10 cellular contexts compared by ENCODE assay signal in the genomic region with DNA sequence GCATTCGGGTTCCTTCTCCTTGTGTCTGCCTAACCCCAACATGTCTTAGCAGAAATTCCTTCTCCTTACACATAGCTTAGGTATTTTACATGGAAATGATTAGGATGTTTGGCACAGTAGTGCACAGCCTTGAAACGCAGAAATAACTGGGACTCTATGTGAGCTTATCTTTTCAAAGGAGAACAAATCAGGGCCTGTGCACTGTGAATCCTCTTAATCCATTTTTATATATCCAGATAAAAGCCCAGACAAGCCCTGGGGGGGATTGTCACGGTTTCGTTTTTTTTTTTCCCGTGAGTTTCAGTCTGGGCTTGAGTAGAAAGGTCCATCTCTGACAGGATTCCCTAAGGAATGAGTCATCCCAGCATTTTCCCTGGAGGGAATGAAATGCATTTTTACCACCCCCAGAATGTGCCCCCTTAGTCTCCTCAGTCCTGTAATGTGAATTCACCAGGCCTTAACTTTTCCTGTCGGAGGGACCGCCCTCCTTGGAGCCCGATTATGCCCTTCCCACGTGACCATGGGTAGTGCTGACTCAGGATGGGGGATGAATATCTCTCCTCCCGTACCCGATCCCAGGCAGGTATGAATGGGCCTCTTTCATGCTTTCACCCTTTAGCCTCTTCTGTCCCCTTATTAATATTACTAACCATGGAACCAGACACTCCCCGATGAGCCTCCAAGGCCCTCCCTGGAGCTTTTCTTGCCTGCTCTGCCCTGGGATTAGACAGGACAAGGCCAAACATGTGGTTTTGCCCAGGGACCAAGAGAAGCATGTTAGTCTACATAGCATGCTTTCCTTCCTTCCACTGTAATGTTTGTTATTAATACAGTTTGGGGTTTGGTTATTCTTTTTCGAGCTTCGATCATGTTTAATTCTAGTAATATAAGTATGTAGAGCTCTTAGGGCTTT. TPM values are rescaled to one million over a fixed set of nuclear protein-coding genes. Genes with fewer than 3 reads are reported as not detected.
DNase-seq lines count a peak whose midpoint lies in the region; ATAC-seq and TF ChIP-seq lines count a peak whose summit lies in the region.
"Had no signal": no experiment of that assay in that cellular context is flagged by ENCODE, and none has a peak within 500 bp of the region (broad histone marks: within the 10 kb centered on the region; RNA-seq: fewer than 3 reads in every experiment).

No MANE protein-coding gene starts in this region.

- 32% methylated on average over 14 of the region's 14 CpGs for whole genome bisulfite sequencing in esophagus muscularis mucosa

- no peak for TF ChIP-seq EP300 in esophagus muscularis mucosa (IDR thresholded peaks at IDR 0.05)

- peaks cover 47% of the 10 kb centered on the region for H3K36me3 Mint-ChIP-seq in nephron progenitor cell (ENCODE audit: low read depth)

- no peak for TF ChIP-seq POLR2A in esophagus muscularis mucosa (IDR thresholded peaks at IDR 0.05; ENCODE audit: low read depth)

- H3K9me2 ChIP-seq in PC-9 (ENCODE audit: insufficient read depth) = no peaks in the 10 kb centered on the region

- H3K4me2 ChIP-seq in PC-9 = peak overlapping the region; percentile 91

- peak overlapping the region; percentile 100 for H3K27ac ChIP-seq in PC-9
- H3K27ac ChIP-seq in esophagus muscularis mucosa (replicated peaks in 1 of 4) = peak overlapping the region; percentile 68 to 81 (median 80)

- no peak for ATAC-seq in HG03039 (IDR thresholded peaks at IDR 0.05; ENCODE audit: unreplicated experiment)

- TSS peak; percentile 68 for BruUV-seq in PC-9 (replicated peaks; lab: Mats Ljungman, UMichigan)

- peak overlapping the region; percentile 59; the same call in 1 of the 2 replicates for H2AFZ ChIP-seq in PC-9

- H3K79me2 ChIP-seq in PC-9 (ENCODE audit: low read depth) = peaks cover 69% of the 10 kb centered on the region

- DNase-seq in AG08395 (ENCODE audit: low spot score) (peak; percentile 74), PC-9 (peak; percentile 79 to 94), esophagus muscularis mucosa (ENCODE audit: extremely low spot score) (no peak), nephron progenitor cell (no peak), GM13977 (ENCODE audit: low spot score) (no peak), NCI-H1048 (lab: John Stamatoyannopoulos, UW) (no peak)
- DNase-seq in stimulated activated CD4-positive, alpha-beta T cell treated with anti-CD3 and anti-CD28 coated beads, Interleukin-1b, Interleukin-23, amount 100 ng/mL, for 48 hours = no peak
- DNase-seq: DND-41, erythroblast had no signal

- H3K36me3 ChIP-seq in PC-9 (ENCODE audit: low read depth) (peaks cover 5% of the 10 kb centered on the region; the same call in 1 of the 2 replicates), esophagus muscularis mucosa (peaks cover 7 to 67% (median 36%) of the 10 kb centered on the region in 4 donors)

- no peaks in the 10 kb centered on the region for H3K9me3 Mint-ChIP-seq in nephron progenitor cell

- H3K4me3 ChIP-seq in PC-9 (peak overlapping the region; percentile 46; the same call in 1 of the 2 replicates), esophagus muscularis mucosa (peak overlapping the region; percentile 10 to 19 (median 16))

- POLR2A ChIA-PET in PC-9 (lab: Charles Lee; ENCODE audit: unreplicated experiment) = interaction anchor here (0.6 to 1.9 kb wide), 16 partner anchors 15 to 1485 kb away, joined by 3 to 26 read pairs (median 6); partner anchors contain the start of genes CFAP61, CRNKL1 and SEC23B

- no peak overlapping the region for H3K4me3 Mint-ChIP-seq in nephron progenitor cell

- TF ChIP-seq CTCF in PC-9 (conservative IDR thresholded peaks at IDR 0.05) (no peak), esophagus muscularis mucosa (IDR thresholded peaks at IDR 0.05) (no peak), nephron progenitor cell (IDR thresholded peaks at IDR 0.05) (no peak), GM13977 (IDR thresholded peaks at IDR 0.05; ENCODE audit: extremely low read depth, insufficient read depth, missing control alignments) (no peak)

- peaks cover 47% of the 10 kb centered on the region for H3F3A ChIP-seq in PC-9 (ENCODE audit: insufficient read depth, low read depth)

- H3K4me1 Mint-ChIP-seq in nephron progenitor cell = peaks cover 55% of the 10 kb centered on the region

- H3K9me3 ChIP-seq in PC-9 (ENCODE audit: insufficient read depth, low read depth) = no peaks in the 10 kb centered on the region
- no peaks in the 10 kb centered on the region for H3K9me3 ChIP-seq in esophagus muscularis mucosa

- H3K27me3 Mint-ChIP-seq in nephron progenitor cell (ENCODE audit: low read depth, poor library complexity) = peaks cover 4% of the 10 kb centered on the region

- CTCF ChIA-PET in PC-9 (lab: Charles Lee) = interaction anchor here (0.6 to 1.8 kb wide), 7 partner anchors 16 to 109 kb away, joined by 3 to 9 read pairs (median 5); partner anchors contain the start of genes CFAP61 and CRNKL1

- H3K4me1 ChIP-seq in PC-9 (replicated peaks; ENCODE audit: insufficient read depth) (peaks cover 54% of the 10 kb centered on the region), esophagus muscularis mucosa (peaks cover 66 to 74% (median 72%) of the 10 kb centered on the region in 4 donors)

- H4K20me1 ChIP-seq in PC-9 (ENCODE audit: insufficient read depth) = no peaks in the 10 kb centered on the region

- peak overlapping the region; percentile 97 for H3K27ac Mint-ChIP-seq in nephron progenitor cell

- intact Hi-C loops in PC-9 (cut with micrococcal nuclease; ENCODE audit: unreplicated experiment) (loop anchor here (1.0 to 2.0 kb wide), 8 partner anchors 19 to 234 kb away; partner anchors contain the start of gene RIN2), esophagus muscularis mucosa (cut with DNase I) (no loop called here)

- in situ Hi-C loops in GM13977 (cut with MboI; ENCODE audit: low pct_unique_long_range_greater_than_20kb, low sequenced_read_pairs, unreplicated experiment) = loop anchor here (10.0 kb wide), 1 partner anchor 208 kb away; no protein-coding TSS in a partner anchor

- H3K27me3 ChIP-seq in PC-9 (ENCODE audit: insufficient read depth, low read depth) = no peaks in the 10 kb centered on the region
- no peaks in the 10 kb centered on the region for H3K27me3 ChIP-seq in esophagus muscularis mucosa

RNA-seq across cellular contexts. Expression of gene NAA20, which starts 23.9 kb away (rescaled TPM):
- total RNA-seq in PC-9 (2021) (167 and 168 TPM in 2 replicates), esophagus muscularis mucosa (10 to 100 TPM; 29.5 to 38.5 (median 34.8) TPM)

RNA-seq across cellular contexts. Expression of gene CRNKL1, which starts 59.0 kb away (rescaled TPM):
- total RNA-seq in PC-9 (2021) (24.8 and 33.0 TPM in 2 replicates), esophagus muscularis mucosa (10 to 100 TPM; 23.2 to 34.4 (median 25.3) TPM)

RNA-seq across cellular contexts. Expression of gene CFAP61, which starts 59.1 kb away (rescaled TPM):
- total RNA-seq in PC-9 (2021) = 1.7 and 2.6 TPM in 2 replicates
- not detected for total RNA-seq in esophagus muscularis mucosa

Comparison
In these comparisons a context has a peak if more than half of its experiments do, and no peak if none do; other contexts are left out.
1. DNase-seq: peak in AG08395 (single experiment) and PC-9 (2 of 2); none in esophagus muscularis mucosa (single experiment), nephron progenitor cell (single experiment), GM13977 (single experiment), NCI-H1048 (single experiment) and stimulated activated CD4-positive, alpha-beta T cell treated with anti-CD3 and anti-CD28 coated beads, Interleukin-1b, Interleukin-23, amount 100 ng/mL, for 48 hours (single experiment).